8 cellular contexts compared by ENCODE assay signal in genomic region chr17:66715745-66716156, GRCh38.
DNase-seq lines count a peak whose midpoint lies in the region; ATAC-seq and TF ChIP-seq lines count a peak whose summit lies in the region.

No MANE protein-coding gene starts in this region.

- DNase-seq in CD8-positive, alpha-beta T cell, result peak in 1 of 7 experiments; percentile 45
- DNase-seq in NCI-H187 treated with DMSO at 0.1 percent for 48 hours (lab: John Stamatoyannopoulos, UW) (peak; percentile 20), fibroblast of mammary gland (ENCODE audit: low read depth) (peak; percentile 70), UCSD-AML1 (lab: John Stamatoyannopoulos, UW; ENCODE audit: unreplicated experiment) (no peak), T1000 (lab: John Stamatoyannopoulos, UW) (no peak)
- DNase-seq in T-helper 2 cell treated with Interferon-gamma antibody and Interleukin-4, amounts not matched to agents 5 μg/mL and 100 μg/mL, for 36 hours (ENCODE audit: low spot score), result no peak

- H3K36me3 ChIP-seq in CD8-positive, alpha-beta T cell (ENCODE audit: insufficient read depth, low read length), result no peaks in the 10 kb centered on the region

- H3K4me3 Mint-ChIP-seq in CD8-positive, alpha-beta T cell, result no peak overlapping the region
- no peak overlapping the region for H3K4me3 Mint-ChIP-seq in T-helper 2 cell treated with Interferon-gamma antibody and Interleukin-4, amounts not matched to agents 5 μg/mL and 100 μg/mL, for 36 hours
- H3K4me3 Mint-ChIP-seq in nephron, result no peak overlapping the region

- H3K4me1 ChIP-seq in CD8-positive, alpha-beta T cell (ENCODE audit: insufficient read depth, low read length), result peaks cover 8% of the 10 kb centered on the region

- H3K9me3 ChIP-seq in CD8-positive, alpha-beta T cell (ENCODE audit: low read length), result no peaks in the 10 kb centered on the region

- no peaks in the 10 kb centered on the region for H3K9me3 Mint-ChIP-seq in CD8-positive, alpha-beta T cell
- no peaks in the 10 kb centered on the region for H3K9me3 Mint-ChIP-seq in T-helper 2 cell treated with Interferon-gamma antibody and Interleukin-4, amounts not matched to agents 5 μg/mL and 100 μg/mL, for 36 hours
- H3K9me3 Mint-ChIP-seq in nephron, result no peaks in the 10 kb centered on the region

- CTCF ChIA-PET in CD8-positive, alpha-beta T cell (lab: Charles Lee), result interaction anchor here (1.8 kb wide), 1 partner anchor 99 kb away, joined by 5 read pairs; no protein-coding TSS in a partner anchor

- H3K36me3 Mint-ChIP-seq in CD8-positive, alpha-beta T cell, result peaks cover 43% of the 10 kb centered on the region
- peaks cover 23% of the 10 kb centered on the region for H3K36me3 Mint-ChIP-seq in T-helper 2 cell treated with Interferon-gamma antibody and Interleukin-4, amounts not matched to agents 5 μg/mL and 100 μg/mL, for 36 hours (ENCODE audit: low read depth)
- H3K36me3 Mint-ChIP-seq in nephron (ENCODE audit: low read depth), result no peaks in the 10 kb centered on the region

- H3K27me3 Mint-ChIP-seq in CD8-positive, alpha-beta T cell (ENCODE audit: low read depth), result no peaks in the 10 kb centered on the region
- H3K27me3 Mint-ChIP-seq in T-helper 2 cell treated with Interferon-gamma antibody and Interleukin-4, amounts not matched to agents 5 μg/mL and 100 μg/mL, for 36 hours (ENCODE audit: low read depth), result no peaks in the 10 kb centered on the region
- peaks cover 5% of the 10 kb centered on the region for H3K27me3 Mint-ChIP-seq in nephron (ENCODE audit: low read depth)

- peak; percentile 41 for ATAC-seq in CD8-positive, alpha-beta T cell
- peak; percentile 39 for ATAC-seq in GM21529 (IDR thresholded peaks at IDR 0.05; ENCODE audit: unreplicated experiment)

- no peak overlapping the region for H3K27ac ChIP-seq in CD8-positive, alpha-beta T cell (ENCODE audit: low read depth, low read length)

- H3K27me3 ChIP-seq in CD8-positive, alpha-beta T cell (ENCODE audit: insufficient read depth, low read length), result no peaks in the 10 kb centered on the region

- H3K27ac Mint-ChIP-seq in CD8-positive, alpha-beta T cell, result no peak overlapping the region
- H3K27ac Mint-ChIP-seq in T-helper 2 cell treated with Interferon-gamma antibody and Interleukin-4, amounts not matched to agents 5 μg/mL and 100 μg/mL, for 36 hours, result peak overlapping the region; percentile 65
- peak overlapping the region in 2 of 3 experiments; percentile 44 to 62 for H3K27ac Mint-ChIP-seq in nephron

- TF ChIP-seq CTCF in CD8-positive, alpha-beta T cell (IDR thresholded peaks at IDR 0.05), result peak; percentile 50
- peak; percentile 64 for TF ChIP-seq CTCF in fibroblast of mammary gland (conservative IDR thresholded peaks at IDR 0.05; ENCODE audit: control insufficient read depth, insufficient read depth, low read depth, low read length)
- TF ChIP-seq CTCF in nephron (IDR thresholded peaks at IDR 0.05; ENCODE audit: unreplicated experiment in 3 of 3), result peak; percentile 73 to 81 (median 76)

- peaks cover 37% of the 10 kb centered on the region for H3K4me1 Mint-ChIP-seq in CD8-positive, alpha-beta T cell (ENCODE audit: low read depth)
- peaks cover 25% of the 10 kb centered on the region for H3K4me1 Mint-ChIP-seq in T-helper 2 cell treated with Interferon-gamma antibody and Interleukin-4, amounts not matched to agents 5 μg/mL and 100 μg/mL, for 36 hours (ENCODE audit: low read depth)
- peaks cover 53% of the 10 kb centered on the region for H3K4me1 Mint-ChIP-seq in nephron

- POLR2A ChIA-PET in CD8-positive, alpha-beta T cell (lab: Charles Lee), result no interaction called here

- intact Hi-C loops in CD8-positive, alpha-beta T cell (cut with DNase I, micrococcal nuclease), result loop anchor here (1.0 to 10.0 kb wide), 6 partner anchors 191 to 972 kb away; no protein-coding TSS in a partner anchor

- H3K4me3 ChIP-seq in CD8-positive, alpha-beta T cell (ENCODE audit: low read depth, low read length), result no peak overlapping the region
- no peak overlapping the region for H3K4me3 ChIP-seq in fibroblast of mammary gland (ENCODE audit: control insufficient read depth, low read depth, low read length)

Comparison
In these comparisons a context has a peak if more than half of its experiments do, and no peak if none do; other contexts are left out.
1. DNase-seq: peak in NCI-H187 treated with DMSO at 0.1 percent for 48 hours (single experiment) and fibroblast of mammary gland (single experiment); none in T-helper 2 cell treated with Interferon-gamma antibody and Interleukin-4, amounts not matched to agents 5 μg/mL and 100 μg/mL, for 36 hours (single experiment), UCSD-AML1 (single experiment) and T1000 (single experiment).
2. Peak in every context shown above with its lines, with median percentiles within 50 percentile points of each other: CTCF ChIP-seq.